9 cellular contexts compared by ENCODE assay signal in the genomic region with DNA sequence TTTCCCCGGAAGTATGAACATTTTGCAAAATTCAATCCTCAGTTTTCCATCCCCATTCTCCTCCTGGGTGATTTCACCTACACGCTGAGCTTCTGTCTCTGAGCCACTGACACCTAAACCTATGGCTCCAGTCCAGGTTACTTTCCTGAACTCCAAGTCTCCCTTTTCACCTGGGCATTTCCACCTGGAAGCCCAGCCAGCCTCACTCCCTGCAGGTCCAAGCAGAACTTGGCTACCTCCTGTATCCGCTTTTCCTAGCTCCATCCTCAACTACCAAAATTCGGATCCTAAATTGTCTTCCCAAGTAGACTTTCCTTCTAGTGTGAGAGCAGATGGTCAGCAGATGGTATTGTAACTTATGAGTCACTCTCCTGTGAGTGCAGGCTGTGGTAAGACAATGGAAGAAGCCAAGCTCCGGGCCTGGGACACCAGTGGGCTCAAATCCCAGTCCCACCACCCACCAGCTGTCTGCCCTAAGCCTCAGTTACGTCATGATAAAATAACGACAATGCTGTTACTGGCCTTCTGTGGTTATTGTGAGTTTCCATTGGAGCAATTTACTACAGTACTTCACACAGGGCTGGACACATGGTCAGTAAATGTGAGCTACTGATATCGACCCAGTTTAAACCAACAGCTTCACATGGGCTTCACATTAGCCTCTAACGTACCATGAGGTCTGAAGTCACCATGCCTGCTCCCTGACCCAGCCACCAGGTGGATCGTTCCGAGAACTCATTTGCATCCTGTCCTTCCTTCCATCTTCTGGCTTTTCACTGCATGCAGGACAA. TPM values are rescaled to one million over a fixed set of nuclear protein-coding genes. Genes with fewer than 3 reads are reported as not detected.
DNase-seq lines count a peak whose midpoint lies in the region; ATAC-seq and TF ChIP-seq lines count a peak whose summit lies in the region.
"Had no signal": no experiment of that assay in that cellular context is flagged by ENCODE, and none has a peak within 500 bp of the region (broad histone marks: within the 10 kb centered on the region; RNA-seq: fewer than 3 reads in every experiment).

No MANE protein-coding gene starts in this region.

- WGBS in lung, 2 donors: 72 to 75% methylated on average over 11 of the region's 11 CpGs

- peak; percentile 60 for ATAC-seq in lung (ENCODE audit: insufficient read depth, low FRiP score)
- no peak for ATAC-seq in GM21390 (IDR thresholded peaks at IDR 0.05; ENCODE audit: unreplicated experiment)
- ATAC-seq: foreskin keratinocyte had no signal

- H3K4me3 ChIP-seq in lung: no peak overlapping the region

- H3K27ac ChIP-seq in lung (ENCODE audit: low read depth in 1 of 2, low read length in 1 of 2): peak overlapping the region; percentile 58 to 66
- H3K27ac ChIP-seq: foreskin keratinocyte had no signal

- H3K36me3 ChIP-seq in lung (ENCODE audit: control insufficient read depth in 2 of 2, insufficient read depth in 2 of 2, low read length in 2 of 2): peaks cover 0 to 26% of the 10 kb centered on the region in 2 donors

- peaks cover 0 to 23% of the 10 kb centered on the region in 2 donors for H3K4me1 ChIP-seq in lung (ENCODE audit: control insufficient read depth in 2 of 2, insufficient read depth in 2 of 2, low read length in 2 of 2)
- H3K4me1 ChIP-seq: foreskin keratinocyte had no signal

- TF ChIP-seq CTCF in lung (IDR thresholded peaks at IDR 0.05; ENCODE audit: control extremely low read depth, extremely low read depth) (no peak), GM20000 (IDR thresholded peaks at IDR 0.05; ENCODE audit: extremely low read depth, missing control alignments) (no peak)

- no peaks in the 10 kb centered on the region for H3K9me3 ChIP-seq in lung (ENCODE audit: control insufficient read depth in 2 of 2, insufficient read depth in 1 of 2, low read length in 1 of 2)

- DNase-seq in AG08395 (ENCODE audit: low spot score) (peak; percentile 96), NCI-H2029 (lab: John Stamatoyannopoulos, UW) (peak; percentile 75), brain pericyte (ENCODE audit: low read depth, low spot score) (peak; percentile 76), lung (ENCODE audit: low spot score) (no peak), SKM-1 treated with dmso at 0.1 percent for 144 hours (lab: John Stamatoyannopoulos, UW; ENCODE audit: unreplicated experiment) (no peak), GM20000 (ENCODE audit: low spot score) (no peak), DMS79 treated with DMSO at 0.1 percent for 48 hours (lab: John Stamatoyannopoulos, UW) (no peak)

- no peaks in the 10 kb centered on the region for H3K27me3 ChIP-seq in lung (ENCODE audit: control insufficient read depth, insufficient read depth)

RNA-seq across cellular contexts. Expression of a gene that starts 33.3 kb away (rescaled TPM):
- 100 to 1,000 TPM; 222 to 502 TPM for total RNA-seq in lung
- polyA plus RNA-seq in lung: 100 to 1,000 TPM in 1 of 2 donors, 10 to 100 TPM in 1; 82.5 to 141 TPM
- total RNA-seq: foreskin keratinocyte had no signal
- polyA plus RNA-seq: foreskin keratinocyte had no signal

Comparison
In these comparisons a context has a peak if more than half of its experiments do, and no peak if none do; other contexts are left out.
1. DNase-seq: peak in AG08395 (single experiment), NCI-H2029 (single experiment) and brain pericyte (single experiment); none in lung (single experiment), SKM-1 treated with dmso at 0.1 percent for 144 hours (single experiment), GM20000 (single experiment) and DMS79 treated with DMSO at 0.1 percent for 48 hours (single experiment).